Comparison of ENCODE assay signal across 8 cellular contexts in the genomic region with DNA sequence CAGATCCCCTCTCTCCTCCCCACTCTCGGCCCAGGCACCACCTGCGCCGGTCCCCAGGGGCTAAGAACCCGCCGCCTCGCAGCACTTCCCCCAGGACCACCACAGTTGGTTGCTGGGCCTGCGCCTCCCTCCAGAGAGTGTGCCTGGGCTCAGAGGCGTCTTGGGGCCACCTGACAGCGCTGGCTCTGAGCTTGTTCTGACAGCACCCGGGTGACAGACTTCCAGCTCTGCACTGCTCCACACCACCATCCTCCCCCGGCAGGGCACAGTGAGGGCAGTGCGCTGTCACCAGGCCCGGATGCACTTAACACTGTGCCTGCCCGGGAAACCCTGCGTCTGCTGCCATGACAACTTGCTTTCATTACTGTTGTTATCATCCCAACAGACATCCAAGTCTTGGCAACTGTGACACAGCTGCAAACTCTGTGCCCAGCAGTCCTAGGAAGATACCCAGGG. TPM values are rescaled to one million over a fixed set of nuclear protein-coding genes. Genes with fewer than 3 reads are reported as not detected.
DNase-seq lines count a peak whose midpoint lies in the region; ATAC-seq and TF ChIP-seq lines count a peak whose summit lies in the region.

No MANE protein-coding gene starts in this region.

- peak overlapping the region; percentile 46 for H3K27ac ChIP-seq in CD4-positive, alpha-beta memory T cell (ENCODE audit: low read depth, low read length)

- POLR2A ChIA-PET in CD4-positive, alpha-beta memory T cell (lab: Charles Lee; ENCODE audit: partially characterized antibody): interaction anchor here (1.2 to 3.8 kb wide), 3 partner anchors 20 to 45 kb away, joined by 3 to 18 read pairs (median 14); a partner anchor contains a TSS

- peak overlapping the region; percentile 36 to 83 (median 72) for H3K4me3 Mint-ChIP-seq in CD4-positive, alpha-beta memory T cell
- peak overlapping the region; percentile 79 to 81 for H3K4me3 Mint-ChIP-seq in stimulated activated naive CD8-positive, alpha-beta T cell treated with anti-CD3 and anti-CD28 coated beads, Interleukin-15, amount 100 ng/mL, for 72 hours

- TF ChIP-seq CTCF in astrocyte of the spinal cord (IDR thresholded peaks at IDR 0.05; ENCODE audit: low read depth, low read length): no peak

- peaks cover 18 to 56% (median 35%) of the 10 kb centered on the region in 4 donors for H3K4me1 Mint-ChIP-seq in CD4-positive, alpha-beta memory T cell
- peaks cover 60% of the 10 kb centered on the region for H3K4me1 Mint-ChIP-seq in stimulated activated naive CD8-positive, alpha-beta T cell treated with anti-CD3 and anti-CD28 coated beads, Interleukin-15, amount 100 ng/mL, for 72 hours

- H3K27ac Mint-ChIP-seq in CD4-positive, alpha-beta memory T cell: peak overlapping the region; percentile 88 to 100 (median 97)
- peak overlapping the region; percentile 98 to 100 for H3K27ac Mint-ChIP-seq in stimulated activated naive CD8-positive, alpha-beta T cell treated with anti-CD3 and anti-CD28 coated beads, Interleukin-15, amount 100 ng/mL, for 72 hours

- no peaks in the 10 kb centered on the region for H3K9me3 ChIP-seq in CD4-positive, alpha-beta memory T cell (ENCODE audit: control insufficient read depth in 1 of 2, low read length in 2 of 2)

- CTCF ChIA-PET in CD4-positive, alpha-beta memory T cell (lab: Charles Lee; ENCODE audit: partially characterized antibody): no interaction called here

- no peaks in the 10 kb centered on the region for H3K36me3 ChIP-seq in CD4-positive, alpha-beta memory T cell (ENCODE audit: insufficient read depth, low read length)

- DNase-seq in CD4-positive, alpha-beta memory T cell: peak; percentile 54 to 81 (median 70)
- DNase-seq in T follicular helper cell (ENCODE audit: low read depth) (peak; percentile 59), astrocyte of the spinal cord (ENCODE audit: low read depth, low spot score) (peak; percentile 65), lung microvascular endothelial cell (ENCODE audit: low read depth in 2 of 2) (peak; percentile 91 to 98)
- peak; percentile 46 to 83 for DNase-seq in stimulated activated naive CD8-positive, alpha-beta T cell treated with anti-CD3 and anti-CD28 coated beads, Interleukin-15, amount 100 ng/mL, for 72 hours

- in situ Hi-C loops in astrocyte of the spinal cord (cut with HindIII; ENCODE audit: low sequenced_read_pairs): no loop called here

- intact Hi-C loops in CD4-positive, alpha-beta memory T cell (cut with micrococcal nuclease): no loop called here

- no peaks in the 10 kb centered on the region for H3K27me3 Mint-ChIP-seq in CD4-positive, alpha-beta memory T cell
- H3K27me3 Mint-ChIP-seq in stimulated activated naive CD8-positive, alpha-beta T cell treated with anti-CD3 and anti-CD28 coated beads, Interleukin-15, amount 100 ng/mL, for 72 hours: no peaks in the 10 kb centered on the region

- H3K4me3 ChIP-seq in CD4-positive, alpha-beta memory T cell (ENCODE audit: low read length in 2 of 2): no peak overlapping the region
- no peak overlapping the region for H3K4me3 ChIP-seq in astrocyte of the spinal cord (ENCODE audit: low read depth, low read length)

- peaks cover 35% of the 10 kb centered on the region for H3K4me1 ChIP-seq in CD4-positive, alpha-beta memory T cell (ENCODE audit: insufficient read depth, low read length)

- ATAC-seq in HG02885 (IDR thresholded peaks at IDR 0.05; ENCODE audit: poor library complexity, unreplicated experiment) (peak; percentile 43), GM18517 (IDR thresholded peaks at IDR 0.05; ENCODE audit: unreplicated experiment) (no peak), HG02763 (IDR thresholded peaks at IDR 0.05; ENCODE audit: unreplicated experiment) (no peak)
- peak; percentile 96 for ATAC-seq in stimulated activated naive CD8-positive, alpha-beta T cell treated with anti-CD3 and anti-CD28 coated beads, Interleukin-15, amount 100 ng/mL, for 72 hours

- H3K9me3 Mint-ChIP-seq in CD4-positive, alpha-beta memory T cell: no peaks in the 10 kb centered on the region
- H3K9me3 Mint-ChIP-seq in stimulated activated naive CD8-positive, alpha-beta T cell treated with anti-CD3 and anti-CD28 coated beads, Interleukin-15, amount 100 ng/mL, for 72 hours: no peaks in the 10 kb centered on the region

- peaks cover 0 to 2% of the 10 kb centered on the region in 2 donors for H3K36me3 Mint-ChIP-seq in CD4-positive, alpha-beta memory T cell

- H3K27me3 ChIP-seq in CD4-positive, alpha-beta memory T cell (ENCODE audit: insufficient read depth, low read length): no peaks in the 10 kb centered on the region

RNA-seq across cellular contexts. Expression of a gene that starts 6.6 kb away (rescaled TPM):
- 10 to 100 TPM; 49.7 to 56.0 TPM for total RNA-seq in CD4-positive, alpha-beta memory T cell
- polyA plus RNA-seq in CD4-positive, alpha-beta memory T cell: 10 to 100 TPM in 1 of 2 donors, 1 to 10 TPM in 1; 3.0 to 10.2 TPM
- total RNA-seq in lung microvascular endothelial cell: 24.2 and 34.7 TPM in 2 replicates

RNA-seq across cellular contexts. Expression of a gene that starts 20.4 kb away (rescaled TPM):
- 10 to 100 TPM; 70.9 to 76.6 TPM for total RNA-seq in CD4-positive, alpha-beta memory T cell
- polyA plus RNA-seq in CD4-positive, alpha-beta memory T cell: 1 to 10 TPM; 1.9 to 7.7 TPM
- 31.8 and 48.4 TPM in 2 replicates for total RNA-seq in lung microvascular endothelial cell

RNA-seq across cellular contexts. Expression of a gene that starts 45.8 kb away (rescaled TPM):
- 10 to 100 TPM; 52.0 to 56.7 TPM for total RNA-seq in CD4-positive, alpha-beta memory T cell
- 10 to 100 TPM in 1 of 2 donors, 1 to 10 TPM in 1; 5.4 to 17.4 TPM for polyA plus RNA-seq in CD4-positive, alpha-beta memory T cell
- 33.8 and 55.8 TPM in 2 replicates for total RNA-seq in lung microvascular endothelial cell

Comparison
In these comparisons a context has a peak if more than half of its experiments do, and no peak if none do; other contexts are left out.
1. ATAC-seq: peak in HG02885 (single experiment) and stimulated activated naive CD8-positive, alpha-beta T cell treated with anti-CD3 and anti-CD28 coated beads, Interleukin-15, amount 100 ng/mL, for 72 hours (single experiment); none in GM18517 (single experiment) and HG02763 (single experiment).
2. Peak in every context shown above with its lines, with median percentiles within 50 percentile points of each other: DNase-seq.